ENCODE assay signal across 30 cellular contexts in the genomic region with DNA sequence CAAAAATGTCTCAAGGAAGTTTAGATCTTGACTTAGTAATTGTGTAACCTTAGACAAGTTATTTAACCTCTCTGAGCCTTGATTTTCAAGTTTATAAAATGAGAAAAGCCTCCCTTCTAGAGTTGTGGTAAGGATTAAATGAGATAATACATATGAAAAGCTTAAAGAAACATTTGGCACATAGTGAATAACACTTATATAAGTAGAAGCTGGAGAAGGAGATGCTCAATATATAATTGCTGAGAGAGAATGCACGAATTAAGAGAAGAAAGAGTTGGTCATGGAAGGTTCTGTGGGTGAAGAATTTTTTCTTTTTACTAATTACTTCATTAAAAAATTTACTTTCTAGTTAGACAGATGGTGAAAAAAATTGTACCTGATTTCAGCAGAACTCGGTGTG.
"Had no signal": no experiment of that assay in that cellular context is flagged by ENCODE, and none has a peak within 500 bp of the region (broad histone marks: within the 10 kb centered on the region; RNA-seq: fewer than 3 reads in every experiment).

No MANE protein-coding gene starts in this region.

- H3K27ac Mint-ChIP-seq: immature natural killer cell; mesothelial cell of epicardium; naive B cell; natural killer cell treated with Interleukin-12 subunit alpha and Interleukin-12 subunit beta and Interleukin-15 and Interleukin-18, amount 100 ng/mL, for 72 hours; neural progenitor cell; stimulated activated effector memory CD8-positive, alpha-beta T cell treated with anti-CD3 and anti-CD28 coated beads, Interleukin-12 subunit alpha, Interleukin-12 subunit beta, amount 100 ng/mL, for 72 hours; type B pancreatic cell had no signal

- H3K9me3 ChIP-seq: esophagus muscularis mucosa, left ventricle myocardium inferior, mucosa of descending colon, prostate gland, sigmoid colon, stomach, testis, tibial artery had no signal

- H3K36me3 Mint-ChIP-seq: immature natural killer cell; naive B cell; natural killer cell treated with Interleukin-12 subunit alpha and Interleukin-12 subunit beta and Interleukin-15 and Interleukin-18, amount 100 ng/mL, for 72 hours had no signal

- H3K4me3 ChIP-seq: coronary artery, esophagus muscularis mucosa, left ventricle myocardium inferior, lung, mucosa of descending colon, neural progenitor cell, prostate gland, sigmoid colon, stomach, testis, tibial artery had no signal

- H3K4me1 ChIP-seq: foreskin keratinocyte, neural progenitor cell, prostate gland had no signal

- H2AFZ ChIP-seq: neural progenitor cell had no signal

- FAIRE-seq: endothelial cell of umbilical vein had no signal

- H3K36me3 ChIP-seq: neural progenitor cell, prostate gland had no signal

- H3K4me3 Mint-ChIP-seq: immature natural killer cell; memory B cell; mesothelial cell of epicardium; naive B cell; natural killer cell treated with Interleukin-12 subunit alpha and Interleukin-12 subunit beta and Interleukin-15 and Interleukin-18, amount 100 ng/mL, for 72 hours; neural progenitor cell; stimulated activated effector memory CD8-positive, alpha-beta T cell treated with anti-CD3 and anti-CD28 coated beads, Interleukin-12 subunit alpha, Interleukin-12 subunit beta, amount 100 ng/mL, for 72 hours; type B pancreatic cell had no signal

- H3K27me3 Mint-ChIP-seq: memory B cell, naive B cell, type B pancreatic cell had no signal

- H3K4me2 ChIP-seq: neural progenitor cell had no signal

- H3K9me3 Mint-ChIP-seq: immature natural killer cell; memory B cell; mesothelial cell of epicardium; naive B cell; natural killer cell treated with Interleukin-12 subunit alpha and Interleukin-12 subunit beta and Interleukin-15 and Interleukin-18, amount 100 ng/mL, for 72 hours; neural progenitor cell; stimulated activated effector memory CD8-positive, alpha-beta T cell treated with anti-CD3 and anti-CD28 coated beads, Interleukin-12 subunit alpha, Interleukin-12 subunit beta, amount 100 ng/mL, for 72 hours; type B pancreatic cell had no signal

- H3K27ac ChIP-seq: coronary artery, esophagus muscularis mucosa, foreskin keratinocyte, neural progenitor cell, prostate gland, sigmoid colon, testis, tibial artery had no signal

- H3K9ac ChIP-seq: neural progenitor cell had no signal

- DNase-seq: dermis blood vessel endothelial cell; effector memory CD4-positive, alpha-beta T cell; foreskin keratinocyte; hypothalamus; immature natural killer cell; kidney glomerular epithelial cell; left colon; left ventricle myocardium inferior; mucosa of descending colon; naive B cell; right cardiac atrium; sigmoid colon; stimulated activated CD4-positive, alpha-beta T cell treated with anti-CD3 and anti-CD28 coated beads, Interleukin-2, amount 100 ng/mL, for 24 hours; stimulated activated CD4-positive, alpha-beta T cell treated with anti-CD3 and anti-CD28 coated beads, Interleukin-4, amount 100 ng/mL, for 24 hours; stimulated activated naive CD4-positive, alpha-beta T cell treated with Interleukin-2 at 50 U/mL for 16 hours; stomach; substantia nigra; testis; tibial artery had no signal

- H3K27me3 ChIP-seq: esophagus muscularis mucosa, foreskin keratinocyte, sigmoid colon, stomach, testis, tibial artery had no signal
